10 cellular contexts compared by ENCODE assay signal in genomic region chr2:25453199-25453903, GRCh38.
DNase-seq lines count a peak whose midpoint lies in the region; ATAC-seq, FAIRE-seq and TF ChIP-seq lines count a peak whose summit lies in the region.
"Had no signal": no experiment of that assay in that cellular context is flagged by ENCODE, and none has a peak within 500 bp of the region (broad histone marks: within the 10 kb centered on the region; RNA-seq: fewer than 3 reads in every experiment).

No MANE protein-coding gene starts in this region.

- TF ChIP-seq POLR2A in tibial nerve (IDR thresholded peaks at IDR 0.05): no peak

- TF ChIP-seq CTCF in bronchial epithelial cell (IDR thresholded peaks at IDR 0.05; ENCODE audit: insufficient read depth, low read length, severe bottlenecking) (no peak), tibial nerve (IDR thresholded peaks at IDR 0.05) (no peak)

- H3K27ac ChIP-seq in tibial nerve: no peak overlapping the region

- ATAC-seq in GM19438 (IDR thresholded peaks at IDR 0.05; ENCODE audit: low read depth, unreplicated experiment) (peak; percentile 78), HG03378 (IDR thresholded peaks at IDR 0.05; ENCODE audit: unreplicated experiment) (peak; percentile 80)

- no peaks in the 10 kb centered on the region for H3K4me1 ChIP-seq in tibial nerve

- WGBS in tibial nerve, 2 donors: 73 to 85% methylated on average over 3 of the region's 3 CpGs

- no peaks in the 10 kb centered on the region for H3K9me3 ChIP-seq in tibial nerve

- intact Hi-C loops in cardiac septum (cut with DNase I): no loop called here

- H3K4me3 ChIP-seq in bronchial epithelial cell (ENCODE audit: low read depth, low read length) (no peak overlapping the region), tibial nerve (no peak overlapping the region)

- no peak for TF ChIP-seq EP300 in tibial nerve (IDR thresholded peaks at IDR 0.05)

- DNase-seq in EH (ENCODE audit: low read depth) (peak; percentile 12), bronchial epithelial cell (ENCODE audit: low read depth) (peak; percentile 19), NCI-H226 (no peak), cerebellar cortex (ENCODE audit: low spot score) (no peak), tibial nerve (ENCODE audit: low spot score in 2 of 2) (no peak), cardiac septum (ENCODE audit: low spot score) (no peak)
- DNase-seq: DMS79 treated with DMSO at 0.1 percent for 48 hours, hippocampal formation had no signal

- H3K27me3 ChIP-seq in bronchial epithelial cell (ENCODE audit: control insufficient read depth, insufficient read depth, low read length) (no peaks in the 10 kb centered on the region), tibial nerve (no peaks in the 10 kb centered on the region)

- H3K36me3 ChIP-seq in bronchial epithelial cell (ENCODE audit: control insufficient read depth, insufficient read depth, low read length) (no peaks in the 10 kb centered on the region), tibial nerve (no peaks in the 10 kb centered on the region)

- FAIRE-seq in bronchial epithelial cell (lab: Jason Lieb, UNC): no peak

Comparison
In these comparisons a context has a peak if more than half of its experiments do, and no peak if none do; other contexts are left out.
1. DNase-seq: peak in EH (single experiment) and bronchial epithelial cell (single experiment); none in NCI-H226 (single experiment), cerebellar cortex (single experiment), tibial nerve (0 of 2) and cardiac septum (single experiment).